In genomic region chr16:55832788-55833583, GRCh38 we compare ENCODE assay signal across 13 cellular contexts. TPM values are rescaled to one million over a fixed set of nuclear protein-coding genes. Genes with fewer than 3 reads are reported as not detected.
DNase-seq lines count a peak whose midpoint lies in the region; ATAC-seq, FAIRE-seq and TF ChIP-seq lines count a peak whose summit lies in the region.
"Had no signal": no experiment of that assay in that cellular context is flagged by ENCODE, and none has a peak within 500 bp of the region (broad histone marks: within the 10 kb centered on the region; RNA-seq: fewer than 3 reads in every experiment).

CES1 (minus strand) TSS chr16:55833096; CDS start chr16:55833055, 41 bp downstream.

- H3K27me3 ChIP-seq in mesendoderm (ENCODE audit: insufficient read depth, low read length, poor library complexity) (no peaks in the 10 kb centered on the region), testis (no peaks in the 10 kb centered on the region)

- no peaks in the 10 kb centered on the region for H3K9me3 ChIP-seq in testis

- H3K4me3 ChIP-seq in mesendoderm (ENCODE audit: low read length) (no peak within 1 kb of the TSS), testis (peak within 1 kb of the TSS in 1 of 2 donors; percentile 4)

- no peak within 1 kb of the TSS for H2BK120ac ChIP-seq in mesendoderm (ENCODE audit: low read depth, low read length)

- H3K27ac ChIP-seq in mesendoderm (ENCODE audit: low read depth, low read length) (no peak within 1 kb of the TSS), testis (no peak within 1 kb of the TSS)

- H3K4me2 ChIP-seq in mesendoderm (ENCODE audit: low read length), result no peak within 1 kb of the TSS

- H2BK5ac ChIP-seq in mesendoderm (ENCODE audit: low read length), result no peak within 1 kb of the TSS

- no peak within 1 kb of the TSS for H3K18ac ChIP-seq in mesendoderm (ENCODE audit: low read length)

- intact Hi-C loops in testis (cut with DNase I; ENCODE audit: low total_unique reads), result no loop called here

- no peaks in the 10 kb centered on the region for H3K79me2 ChIP-seq in mesendoderm (ENCODE audit: control insufficient read depth, insufficient read depth, low read length)

- H3K4me1 ChIP-seq in mesendoderm (ENCODE audit: control insufficient read depth, low read depth, low read length) (no peaks in the 10 kb centered on the region), testis (no peaks in the 10 kb centered on the region)

- H4K5ac ChIP-seq in mesendoderm (ENCODE audit: low read length), result no peak within 1 kb of the TSS

- H4K8ac ChIP-seq in mesendoderm (ENCODE audit: low read depth, low read length), result no peak within 1 kb of the TSS

- no peak for TF ChIP-seq POLR2A in testis (IDR thresholded peaks at IDR 0.05)

- H3K23ac ChIP-seq in mesendoderm (ENCODE audit: low read length), result no peak within 1 kb of the TSS

- no peaks in the 10 kb centered on the region for H3K79me1 ChIP-seq in mesendoderm (ENCODE audit: low read length)

- no peak within 1 kb of the TSS for H2AK5ac ChIP-seq in mesendoderm (ENCODE audit: low read length)

- ATAC-seq in esophagus mucosa (peak; percentile 17), GM18873 (IDR thresholded peaks at IDR 0.05; ENCODE audit: low FRiP score, unreplicated experiment) (no peak), GM19035 (IDR thresholded peaks at IDR 0.05; ENCODE audit: unreplicated experiment) (no peak)

- H3K56ac ChIP-seq in mesendoderm (ENCODE audit: low read length), result no peak within 1 kb of the TSS

- no peak within 1 kb of the TSS for H2BK15ac ChIP-seq in mesendoderm (replicated peaks; ENCODE audit: low read depth)

- no peak for FAIRE-seq in GM19239 (lab: Jason Lieb, UNC)

- WGBS in mesendoderm (ENCODE audit: extremely low coverage, insufficient coverage, low lambda C conversion rate), result no CpG with 5 or more reads among the region's 27 CpGs
- WGBS in testis, 2 donors, result 53% methylated on average over 16 to 27 of the region's 27 CpGs

- no peak within 1 kb of the TSS for H3K9ac ChIP-seq in mesendoderm (ENCODE audit: low read length)

- DNase-seq in NOMO-1 (lab: John Stamatoyannopoulos, UW; ENCODE audit: unreplicated experiment in 2 of 2) (peak; percentile 98 to 99), mesendoderm (peak; percentile 37), testis (peak; percentile 24), GM19239 (ENCODE audit: insufficient read length, low spot score) (no peak), T-helper 2 cell (no peak)
- DNase-seq: COR-L47; KG1; NCI-H510A treated with DMSO at 0.1 percent for 48 hours; stimulated activated CD4-positive, alpha-beta T cell treated with anti-CD3 and anti-CD28 coated beads, Interleukin-2, amount 100 ng/mL, for 24 hours; T-helper 1 cell had no signal

- H3K4ac ChIP-seq in mesendoderm (ENCODE audit: low read depth, low read length), result no peak within 1 kb of the TSS

- H3K36me3 ChIP-seq in mesendoderm (ENCODE audit: control insufficient read depth, insufficient read depth, low read length) (no peaks in the 10 kb centered on the region), testis (ENCODE audit: low read depth, missing control alignments) (no peaks in the 10 kb centered on the region)

- TF ChIP-seq CTCF in testis (IDR thresholded peaks at IDR 0.05), result no peak

RNA-seq across cellular contexts. Expression of gene CES1, which starts in this region (rescaled TPM):
- total RNA-seq in esophagus mucosa, result 2.0 TPM
- polyA plus RNA-seq in mesendoderm (2013, experiment 1 of 2), result 1.4 TPM
- 1.3 TPM for polyA plus RNA-seq in mesendoderm (2013, experiment 2 of 2)
- 1 to 10 TPM; 2.1 to 5.8 TPM for total RNA-seq in testis
- polyA plus RNA-seq in testis (ENCODE audit: insufficient read depth, low read depth, low replicate concordance), result 18.3 TPM

Comparison
In these comparisons a context has a peak if more than half of its experiments do, and no peak if none do; other contexts are left out.
1. DNase-seq: peak in NOMO-1 (2 of 2), mesendoderm (single experiment) and testis (single experiment); none in GM19239 (single experiment) and T-helper 2 cell (0 of 5).